ENCODE assay signal across 9 cellular contexts in genomic region chr16:56677474-56677873, GRCh38. TPM values are rescaled to one million over a fixed set of nuclear protein-coding genes. Genes with fewer than 3 reads are reported as not detected.
"Had no signal": no experiment of that assay in that cellular context is flagged by ENCODE, and none has a peak within 500 bp of the region (broad histone marks: within the 10 kb centered on the region; RNA-seq: fewer than 3 reads in every experiment).

No MANE protein-coding gene starts in this region.

- H3K27ac ChIP-seq: KMS-11 had no signal

- H3K36me3 Mint-ChIP-seq: IgD-negative memory B cell had no signal

- H3K27ac Mint-ChIP-seq: H9, IgD-negative memory B cell had no signal

- H3K4me3 Mint-ChIP-seq: H9, IgD-negative memory B cell had no signal

- H3K9me3 Mint-ChIP-seq: H9 had no signal

- H3K4me2 ChIP-seq: KMS-11 had no signal

- DNase-seq: GOT3, H9, HCEC 1CT, KBM-7 had no signal

- FAIRE-seq: H54, HTR-8/SVneo had no signal

RNA-seq across cellular contexts. Expression of gene MT1H, which starts 7.9 kb away (rescaled TPM):
- total RNA-seq: HT-29 had no signal
- polyA plus RNA-seq: IgD-negative memory B cell had no signal

RNA-seq across cellular contexts. Expression of gene MT1G, which starts 9.6 kb away (rescaled TPM):
- polyA plus RNA-seq: IgD-negative memory B cell had no signal

RNA-seq across cellular contexts. Expression of gene MT1B, which starts 25.8 kb away (rescaled TPM):
- total RNA-seq: H9, HT-29 had no signal
- polyA plus RNA-seq: IgD-negative memory B cell had no signal
